25 cellular contexts compared by ENCODE assay signal in the genomic region with DNA sequence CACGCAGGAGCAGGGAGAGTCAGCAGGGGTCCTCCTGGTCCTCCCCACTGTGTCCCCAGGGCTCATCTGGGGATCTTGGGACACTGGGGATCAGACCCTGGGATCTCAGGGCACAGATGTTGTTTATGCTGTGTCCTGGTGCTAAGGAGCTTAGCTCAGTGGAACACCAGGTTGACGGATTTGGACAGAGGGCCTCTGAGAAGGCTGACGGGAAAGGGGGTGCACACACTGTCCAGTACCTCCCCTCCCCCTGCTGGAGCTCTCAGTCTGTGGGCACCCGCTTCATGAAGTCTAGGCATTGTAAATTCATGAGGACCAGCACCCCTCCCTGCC. TPM values are rescaled to one million over a fixed set of nuclear protein-coding genes. Genes with fewer than 3 reads are reported as not detected.
"Had no signal": no experiment of that assay in that cellular context is flagged by ENCODE, and none has a peak within 500 bp of the region (broad histone marks: within the 10 kb centered on the region; RNA-seq: fewer than 3 reads in every experiment).

No MANE protein-coding gene starts in this region.

- H3K4me3 ChIP-seq: esophagus squamous epithelium, gastrocnemius medialis, sigmoid colon, smooth muscle cell, transverse colon had no signal

- H3K4me1 ChIP-seq: sigmoid colon had no signal

- H3K27me3 ChIP-seq: gastrocnemius medialis, sigmoid colon, transverse colon had no signal

- H3K27ac Mint-ChIP-seq: activated CD4-positive, alpha-beta T cell treated with anti-CD3 and anti-CD28 coated beads, Interleukin-2, amount 10 ng/mL, durations not matched to agents 24 days and 14 days; activated CD8-positive, alpha-beta T cell treated with anti-CD3 and anti-CD28 coated beads for 36 hours; activated naive CD4-positive, alpha-beta T cell treated with anti-CD3 and anti-CD28 coated beads, Interleukin-2, amount 50 U/mL, for 72 hours; activated T-helper 1 cell treated with anti-CD3 and anti-CD28 coated beads, Interleukin-12 subunit alpha, Interleukin-12 subunit beta, Interleukin-2, Interleukin-4 antibody, amounts not matched to agents 30 ng/mL and 10 ng/mL and 1 ng/mL, durations not matched to agents 14 hours and 24 hours and 36 hours; effector memory CD8-positive, alpha-beta T cell; stimulated activated naive B cell treated with anti-CD40 and anti-IgM and Interleukin-4, amounts not matched to agents 10 μg/mL and 1 μg/mL and 100 μg/mL, for 72 hours had no signal

- H3K27me3 Mint-ChIP-seq: activated CD4-positive, alpha-beta T cell treated with anti-CD3 and anti-CD28 coated beads, Interleukin-2, amount 10 ng/mL, durations not matched to agents 24 days and 14 days; activated CD8-positive, alpha-beta T cell treated with anti-CD3 and anti-CD28 coated beads for 36 hours had no signal

- DNase-seq: activated CD4-positive, alpha-beta T cell treated with anti-CD3 and anti-CD28 coated beads, Interleukin-2, amount 10 ng/mL, durations not matched to agents 24 days and 14 days; activated CD8-positive, alpha-beta T cell treated with anti-CD3 and anti-CD28 coated beads for 36 hours; activated gamma-delta T cell treated with Interleukin-2 at 50 U/mL for 16 hours; aorta; effector memory CD8-positive, alpha-beta T cell; esophagus squamous epithelium; gastrocnemius medialis; hippocampal formation; left ventricle myocardium superior; mammary epithelial cell; occipital lobe; sigmoid colon; stimulated activated CD4-positive, alpha-beta T cell treated with anti-CD3 and anti-CD28 coated beads, Interleukin-15, amount 100 ng/mL, for 24 hours; stimulated activated naive B cell treated with anti-CD40 and anti-IgM and Interleukin-4, amounts not matched to agents 10 μg/mL and 1 μg/mL and 100 μg/mL, for 72 hours; transverse colon had no signal

- H3K36me3 ChIP-seq: esophagus squamous epithelium, gastrocnemius medialis, sigmoid colon, transverse colon had no signal

- H3K9me3 ChIP-seq: esophagus squamous epithelium, gastrocnemius medialis, sigmoid colon, transverse colon had no signal

- H3K4me3 Mint-ChIP-seq: activated CD4-positive, alpha-beta T cell treated with anti-CD3 and anti-CD28 coated beads, Interleukin-2, amount 10 ng/mL, durations not matched to agents 24 days and 14 days; activated CD8-positive, alpha-beta T cell treated with anti-CD3 and anti-CD28 coated beads for 36 hours; activated T-helper 1 cell treated with anti-CD3 and anti-CD28 coated beads, Interleukin-12 subunit alpha, Interleukin-12 subunit beta, Interleukin-2, Interleukin-4 antibody, amounts not matched to agents 30 ng/mL and 10 ng/mL and 1 ng/mL, durations not matched to agents 14 hours and 24 hours and 36 hours; central memory CD8-positive, alpha-beta T cell; effector memory CD8-positive, alpha-beta T cell; nephron; stimulated activated naive B cell treated with anti-CD40 and anti-IgM and Interleukin-4, amounts not matched to agents 10 μg/mL and 1 μg/mL and 100 μg/mL, for 72 hours had no signal

- H3K4me2 ChIP-seq: smooth muscle cell had no signal

- H3K27ac ChIP-seq: esophagus squamous epithelium, gastrocnemius medialis, sigmoid colon, transverse colon had no signal

- H3K9me3 Mint-ChIP-seq: activated CD4-positive, alpha-beta T cell treated with anti-CD3 and anti-CD28 coated beads, Interleukin-2, amount 10 ng/mL, durations not matched to agents 24 days and 14 days; activated CD8-positive, alpha-beta T cell treated with anti-CD3 and anti-CD28 coated beads for 36 hours; activated naive CD4-positive, alpha-beta T cell treated with anti-CD3 and anti-CD28 coated beads, Interleukin-2, amount 50 U/mL, for 72 hours; activated T-helper 1 cell treated with anti-CD3 and anti-CD28 coated beads, Interleukin-12 subunit alpha, Interleukin-12 subunit beta, Interleukin-2, Interleukin-4 antibody, amounts not matched to agents 30 ng/mL and 10 ng/mL and 1 ng/mL, durations not matched to agents 14 hours and 24 hours and 36 hours; central memory CD8-positive, alpha-beta T cell; effector memory CD8-positive, alpha-beta T cell; nephron; stimulated activated naive B cell treated with anti-CD40 and anti-IgM and Interleukin-4, amounts not matched to agents 10 μg/mL and 1 μg/mL and 100 μg/mL, for 72 hours had no signal

- ATAC-seq: activated CD4-positive, CD25-positive, alpha-beta regulatory T cell treated with anti-CD3 and anti-CD28 coated beads, Interleukin-2, amount 50 U/mL, for 24 hours; activated CD8-positive, alpha-beta T cell treated with anti-CD3 and anti-CD28 coated beads for 36 hours; activated naive CD4-positive, alpha-beta T cell treated with anti-CD3 and anti-CD28 coated beads, Interleukin-2, amount 50 U/mL, for 72 hours; effector memory CD8-positive, alpha-beta T cell; gastrocnemius medialis; left ventricle myocardium superior; stimulated activated naive B cell treated with anti-CD40 and anti-IgM and Interleukin-4, amounts not matched to agents 10 μg/mL and 1 μg/mL and 100 μg/mL, for 72 hours had no signal

- H3K36me3 Mint-ChIP-seq: activated naive CD4-positive, alpha-beta T cell treated with anti-CD3 and anti-CD28 coated beads, Interleukin-2, amount 50 U/mL, for 72 hours; stimulated activated naive B cell treated with anti-CD40 and anti-IgM and Interleukin-4, amounts not matched to agents 10 μg/mL and 1 μg/mL and 100 μg/mL, for 72 hours had no signal

RNA-seq across cellular contexts. Expression of gene GNAT1, which starts 58.2 kb away (rescaled TPM):
- total RNA-seq: activated CD4-positive, alpha-beta T cell treated with anti-CD3 and anti-CD28 coated beads, Interleukin-2, amount 10 ng/mL, durations not matched to agents 24 days and 14 days; activated naive CD4-positive, alpha-beta T cell treated with anti-CD3 and anti-CD28 coated beads, Interleukin-2, amount 50 U/mL, for 72 hours; activated T-helper 1 cell treated with anti-CD3 and anti-CD28 coated beads, Interleukin-12 subunit alpha, Interleukin-12 subunit beta, Interleukin-2, Interleukin-4 antibody, amounts not matched to agents 30 ng/mL and 10 ng/mL and 1 ng/mL, durations not matched to agents 14 hours and 24 hours and 36 hours; aorta; dermis microvascular lymphatic vessel endothelial cell; esophagus squamous epithelium; gastrocnemius medialis; left ventricle myocardium superior; occipital lobe; posterior vena cava; sigmoid colon; smooth muscle cell; T-helper 1 cell treated with Interleukin-12 subunit alpha and Interleukin-12 subunit beta and Interleukin-4 antibody, amounts not matched to agents 30 ng/mL and 1 ng/mL, for 36 hours; temporal lobe; transverse colon had no signal
- polyA plus RNA-seq: aorta, smooth muscle cell had no signal
